In genomic region chr2:175966839-175967238, GRCh38 we compare ENCODE assay signal across 34 cellular contexts.
"Had no signal": no experiment of that assay in that cellular context is flagged by ENCODE, and none has a peak within 500 bp of the region (broad histone marks: within the 10 kb centered on the region; RNA-seq: fewer than 3 reads in every experiment).

No MANE protein-coding gene starts in this region.

- H3K9me3 ChIP-seq: MG63 had no signal

- H3K9ac ChIP-seq: KMS-11 had no signal

- DNase-seq: Karpas-422, Kasumi-1, KG1, MG63, MM.1S, MV-4-11, NCI-H1048, NCI-H1092, NCI-H1092 treated with DMSO at 0.1 percent for 48 hours, NCI-H1105, NCI-H1105 treated with DMSO at 0.1 percent for 48 hours, NCI-H1417, NCI-H1417 treated with DMSO at 0.1 percent for 48 hours, NCI-H1436, NCI-H1436 treated with DMSO at 0.1 percent for 48 hours, NCI-H146, NCI-H1694, NCI-H1694 treated with DMSO at 0.1 percent for 48 hours, NCI-H187, NCI-H187 treated with DMSO at 0.1 percent for 48 hours, NCI-H1930, NCI-H2029, NCI-H2029 treated with DMSO at 0.1 percent for 48 hours, NCI-H2081, NCI-H2081 treated with DMSO at 0.1 percent for 48 hours, NCI-H2107, NCI-H2171, NCI-H2171 treated with DMSO at 0.1 percent for 48 hours, NCI-H2227 treated with DMSO at 0.1 percent for 48 hours, NCI-H226, NCI-H345, NCI-H446, NCI-H446 treated with DMSO at 0.1 percent for 48 hours had no signal

- H3K4me3 ChIP-seq: MG63 had no signal

- H3K27ac ChIP-seq: KMS-11 had no signal
